13 cellular contexts compared by ENCODE assay signal in genomic region chr6:19180348-19181073, GRCh38.
A peak's percentile ranks its signal among the peaks of the same experiment; 100 is the strongest.
DNase-seq lines count a peak whose midpoint lies in the region; ATAC-seq and TF ChIP-seq lines count a peak whose summit lies in the region.
"Had no signal": no experiment of that assay in that cellular context is flagged by ENCODE, and none has a peak within 500 bp of the region (broad histone marks: within the 10 kb centered on the region; RNA-seq: fewer than 3 reads in every experiment).

No MANE protein-coding gene starts in this region.

- H4K91ac ChIP-seq in mesenchymal stem cell (ENCODE audit: low read length): no peak overlapping the region

- H3K36me3 ChIP-seq in mesenchymal stem cell (ENCODE audit: control insufficient read depth in 1 of 2, insufficient read depth in 2 of 2, low read depth in 1 of 2, low read length in 2 of 2) (no peaks in the 10 kb centered on the region), testis (ENCODE audit: low read depth, missing control alignments) (no peaks in the 10 kb centered on the region)

- peaks cover 4% of the 10 kb centered on the region for H3K9me3 ChIP-seq in mesenchymal stem cell (ENCODE audit: control insufficient read depth, low read length)
- no peaks in the 10 kb centered on the region for H3K9me3 ChIP-seq in testis

- WGBS in mesenchymal stem cell: 54% methylated on average over 11 of the region's 13 CpGs
- 33 to 38% methylated on average over 13 of the region's 13 CpGs for WGBS in testis, 2 donors

- no peak overlapping the region for H2BK5ac ChIP-seq in mesenchymal stem cell (ENCODE audit: low read depth, low read length, poor library complexity, severe bottlenecking)

- H4K8ac ChIP-seq in mesenchymal stem cell (ENCODE audit: low read length): no peak overlapping the region

- H3K14ac ChIP-seq in mesenchymal stem cell (ENCODE audit: low read length in 2 of 2): no peak overlapping the region

- H3K27me3 ChIP-seq in mesenchymal stem cell (ENCODE audit: control insufficient read depth in 1 of 2, insufficient read depth in 1 of 2, low read length in 2 of 2) (no peaks in the 10 kb centered on the region), testis (no peaks in the 10 kb centered on the region)

- no peaks in the 10 kb centered on the region for H3K4me1 ChIP-seq in mesenchymal stem cell (ENCODE audit: control insufficient read depth, insufficient read depth, low read depth, low read length)
- no peaks in the 10 kb centered on the region for H3K4me1 ChIP-seq in testis

- ATAC-seq in GM19023 (IDR thresholded peaks at IDR 0.05; ENCODE audit: unreplicated experiment) (no peak), HG02678 (IDR thresholded peaks at IDR 0.05; ENCODE audit: unreplicated experiment) (no peak)

- no peak overlapping the region for H3K18ac ChIP-seq in mesenchymal stem cell (ENCODE audit: low read depth in 1 of 2, low read length in 2 of 2)

- no peak for TF ChIP-seq POLR2A in testis (IDR thresholded peaks at IDR 0.05)

- no peak overlapping the region for H2AFZ ChIP-seq in mesenchymal stem cell (ENCODE audit: low read depth, low read length)

- intact Hi-C loops in testis (cut with DNase I; ENCODE audit: low total_unique reads): no loop called here

- H3K79me1 ChIP-seq in mesenchymal stem cell (replicated peaks; ENCODE audit: low read length, poor library complexity, severe bottlenecking): no peaks in the 10 kb centered on the region

- peak overlapping the region; percentile 36 for H3K9ac ChIP-seq in mesenchymal stem cell (ENCODE audit: low read length)

- no peak overlapping the region for H3K23ac ChIP-seq in mesenchymal stem cell (ENCODE audit: low read length in 2 of 2)

- H3K4me3 ChIP-seq in fibroblast of pulmonary artery (replicated peaks; ENCODE audit: low read depth, low read length) (no peak overlapping the region), mesenchymal stem cell (ENCODE audit: insufficient read depth in 1 of 2, low read depth in 1 of 2, low read length in 2 of 2) (no peak overlapping the region), testis (no peak overlapping the region)

- DNase-seq in OCI-M1 (lab: John Stamatoyannopoulos, UW): peak; percentile 37
- DNase-seq in fibroblast of pulmonary artery (ENCODE audit: low read depth): peak; percentile 66
- DNase-seq in mesenchymal stem cell: no peak
- peak; percentile 86 for DNase-seq in testis
- DNase-seq in activated CD4-positive, alpha-beta T cell treated with anti-CD3 and anti-CD28 coated beads for 48 hours: no peak
- DNase-seq in T-helper 1 cell: no peak
- DNase-seq: activated CD4-positive, alpha-beta memory T cell treated with anti-CD3 and anti-CD28 coated beads for 36 hours; activated naive CD8-positive, alpha-beta T cell treated with anti-CD3 and anti-CD28 coated beads, Interleukin-2, amount 10 ng/mL, durations not matched to agents 7 days and 5 days; effector CD8-positive, alpha-beta T cell; NCI-H1930 had no signal

- H2BK12ac ChIP-seq in mesenchymal stem cell (ENCODE audit: low read length in 2 of 2): no peak overlapping the region

- H3K4me2 ChIP-seq in mesenchymal stem cell (ENCODE audit: low read length, poor library complexity, severe bottlenecking): no peak overlapping the region

- no peak for TF ChIP-seq CTCF in fibroblast of pulmonary artery (IDR thresholded peaks at IDR 0.05; ENCODE audit: low read length, missing control alignments)
- no peak for TF ChIP-seq CTCF in testis (IDR thresholded peaks at IDR 0.05)

- no peak overlapping the region for H2BK120ac ChIP-seq in mesenchymal stem cell (ENCODE audit: low read depth, low read length)

- H2AK5ac ChIP-seq in mesenchymal stem cell (ENCODE audit: low read length, severe bottlenecking): no peak overlapping the region

- no peak overlapping the region for H3K27ac ChIP-seq in mesenchymal stem cell (ENCODE audit: low read length, poor library complexity, severe bottlenecking)
- H3K27ac ChIP-seq in testis: peak overlapping the region; percentile 26 to 31
- H3K27ac ChIP-seq: C4-2B had no signal

- H3K4ac ChIP-seq in mesenchymal stem cell (ENCODE audit: low read depth in 1 of 2, low read length in 2 of 2): no peak overlapping the region

- no peak overlapping the region for H2BK15ac ChIP-seq in mesenchymal stem cell (ENCODE audit: low read depth, poor library complexity, severe bottlenecking)

Comparison
In these comparisons a context has a peak if more than half of its experiments do, and no peak if none do; other contexts are left out.
1. DNase-seq: peak in OCI-M1 (single experiment), fibroblast of pulmonary artery (single experiment) and testis (single experiment); none in mesenchymal stem cell (single experiment), activated CD4-positive, alpha-beta T cell treated with anti-CD3 and anti-CD28 coated beads for 48 hours (single experiment) and T-helper 1 cell (0 of 5).